Comparison of ENCODE assay signal across 20 cellular contexts in the genomic region with DNA sequence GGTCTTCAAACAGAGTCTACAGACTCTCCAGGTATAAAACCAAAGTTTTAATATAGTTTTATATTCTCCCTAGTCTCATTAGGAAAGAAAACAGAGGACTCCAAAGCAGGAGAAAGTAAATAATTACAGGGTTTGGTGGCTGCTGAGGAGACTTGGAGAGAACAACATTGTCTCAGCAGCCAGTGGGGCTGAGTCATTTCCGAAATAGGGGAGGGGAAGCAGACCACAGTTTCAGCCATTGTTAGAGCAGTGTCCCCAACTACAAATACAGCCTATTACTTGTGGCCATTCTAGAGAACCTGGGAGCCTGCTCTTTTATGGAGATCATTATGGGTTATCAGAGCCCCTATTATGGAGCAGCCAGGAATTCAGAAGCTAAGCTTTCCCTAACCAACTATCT. TPM values are rescaled to one million over a fixed set of nuclear protein-coding genes. Genes with fewer than 3 reads are reported as not detected.
DNase-seq lines count a peak whose midpoint lies in the region; ATAC-seq and TF ChIP-seq lines count a peak whose summit lies in the region.
"Had no signal": no experiment of that assay in that cellular context is flagged by ENCODE, and none has a peak within 500 bp of the region (broad histone marks: within the 10 kb centered on the region; RNA-seq: fewer than 3 reads in every experiment).

No MANE protein-coding gene starts in this region.

- H3K36me3 Mint-ChIP-seq in neural progenitor cell, result no peaks in the 10 kb centered on the region
- H3K36me3 Mint-ChIP-seq: activated naive CD8-positive, alpha-beta T cell treated with anti-CD3 and anti-CD28 coated beads, Interleukin-2, amount 10 ng/mL, durations not matched to agents 7 days and 5 days had no signal

- no peak overlapping the region for H3K9ac ChIP-seq in neural progenitor cell

- no peaks in the 10 kb centered on the region for H4K20me1 ChIP-seq in neural progenitor cell (ENCODE audit: low read depth)

- no peak overlapping the region for H2AFZ ChIP-seq in neural progenitor cell (replicated peaks)

- H3K4me1 Mint-ChIP-seq in neural progenitor cell, result peaks cover 5% of the 10 kb centered on the region
- H3K4me1 Mint-ChIP-seq: activated naive CD8-positive, alpha-beta T cell treated with anti-CD3 and anti-CD28 coated beads, Interleukin-2, amount 10 ng/mL, durations not matched to agents 7 days and 5 days; endodermal cell; nephron had no signal

- H3K27me3 ChIP-seq in RWPE2 (ENCODE audit: insufficient read depth, poor library complexity, severe bottlenecking) (no peaks in the 10 kb centered on the region), neural progenitor cell (no peaks in the 10 kb centered on the region)

- H3K36me3 ChIP-seq in RWPE2 (ENCODE audit: low read depth) (no peaks in the 10 kb centered on the region), neural progenitor cell (no peaks in the 10 kb centered on the region)
- H3K36me3 ChIP-seq: tibial artery had no signal

- in situ Hi-C loops in KBM-7 (cut with MboI; ENCODE audit: low pct_unique_long_range_greater_than_20kb, low sequenced_read_pairs), result no loop called here

- no peaks in the 10 kb centered on the region for H3K79me2 ChIP-seq in neural progenitor cell (ENCODE audit: low read depth)

- no peaks in the 10 kb centered on the region for H3K9me3 Mint-ChIP-seq in neural progenitor cell
- H3K9me3 Mint-ChIP-seq: activated naive CD8-positive, alpha-beta T cell treated with anti-CD3 and anti-CD28 coated beads, Interleukin-2, amount 10 ng/mL, durations not matched to agents 7 days and 5 days; activated T-helper 1 cell treated with anti-CD3 and anti-CD28 coated beads, Interleukin-12 subunit alpha, Interleukin-12 subunit beta, Interleukin-2, Interleukin-4 antibody, amounts not matched to agents 30 ng/mL and 10 ng/mL and 1 ng/mL, durations not matched to agents 14 hours and 24 hours and 36 hours; endodermal cell; nephron had no signal

- H3K4me3 Mint-ChIP-seq in neural progenitor cell, result no peak overlapping the region
- H3K4me3 Mint-ChIP-seq: activated naive CD8-positive, alpha-beta T cell treated with anti-CD3 and anti-CD28 coated beads, Interleukin-2, amount 10 ng/mL, durations not matched to agents 7 days and 5 days; activated T-helper 1 cell treated with anti-CD3 and anti-CD28 coated beads, Interleukin-12 subunit alpha, Interleukin-12 subunit beta, Interleukin-2, Interleukin-4 antibody, amounts not matched to agents 30 ng/mL and 10 ng/mL and 1 ng/mL, durations not matched to agents 14 hours and 24 hours and 36 hours; endodermal cell; nephron had no signal

- ATAC-seq in HG02885 (IDR thresholded peaks at IDR 0.05; ENCODE audit: poor library complexity, unreplicated experiment) (peak; percentile 52), RWPE2 (ENCODE audit: low read depth) (peak; percentile 48; the same call in 1 of the 3 replicates), GM21381 (IDR thresholded peaks at IDR 0.05; ENCODE audit: unreplicated experiment) (no peak)

- H3F3A ChIP-seq in neural progenitor cell (ENCODE audit: low read depth), result no peaks in the 10 kb centered on the region

- H3K4me1 ChIP-seq in RWPE2 (ENCODE audit: insufficient read depth, poor library complexity, severe bottlenecking), result peaks cover 21% of the 10 kb centered on the region
- H3K4me1 ChIP-seq in neural progenitor cell, result peaks cover 6% of the 10 kb centered on the region
- H3K4me1 ChIP-seq: tibial artery had no signal

- no peak for TF ChIP-seq CTCF in RWPE2 (IDR thresholded peaks at IDR 0.05; ENCODE audit: poor library complexity, severe bottlenecking)
- no peak for TF ChIP-seq CTCF in fibroblast of the aortic adventitia (IDR thresholded peaks at IDR 0.05; ENCODE audit: insufficient read depth, low read length)
- no peak for TF ChIP-seq CTCF in neural progenitor cell (IDR thresholded peaks at IDR 0.05)

- H3K4me3 ChIP-seq in RWPE2 (ENCODE audit: severe bottlenecking) (no peak overlapping the region), fibroblast of the aortic adventitia (ENCODE audit: low read depth, low read length) (no peak overlapping the region), neural progenitor cell (no peak overlapping the region)
- H3K4me3 ChIP-seq: tibial artery had no signal

- peak; percentile 6 for DNase-seq in GM03348 (ENCODE audit: low spot score)
- no peak for DNase-seq in RWPE2 (ENCODE audit: low spot score)
- peak; percentile 7 for DNase-seq in fibroblast of the aortic adventitia (ENCODE audit: low read depth)
- DNase-seq in hypothalamus (lab: John Stamatoyannopoulos, UW), result no peak
- DNase-seq in KBM-7, result no peak
- DNase-seq in neural progenitor cell (ENCODE audit: low spot score), result no peak
- DNase-seq: activated naive CD8-positive, alpha-beta T cell treated with anti-CD3 and anti-CD28 coated beads, Interleukin-2, amount 10 ng/mL, durations not matched to agents 7 days and 5 days; endodermal cell; NCI-H1105; NCI-H524; stimulated activated CD4-positive, alpha-beta T cell treated with anti-CD3 and anti-CD28 coated beads, Interleukin-1b, Interleukin-23, amount 100 ng/mL, for 48 hours; stimulated activated naive CD4-positive, alpha-beta T cell treated with Interleukin-2 at 50 U/mL for 16 hours; tibial artery had no signal

- no peak overlapping the region for H3K27ac ChIP-seq in RWPE2 (ENCODE audit: poor library complexity, severe bottlenecking)
- H3K27ac ChIP-seq in neural progenitor cell, result no peak overlapping the region
- H3K27ac ChIP-seq: tibial artery had no signal

- H3K27ac Mint-ChIP-seq in neural progenitor cell, result no peak overlapping the region
- H3K27ac Mint-ChIP-seq: activated naive CD8-positive, alpha-beta T cell treated with anti-CD3 and anti-CD28 coated beads, Interleukin-2, amount 10 ng/mL, durations not matched to agents 7 days and 5 days; activated T-helper 1 cell treated with anti-CD3 and anti-CD28 coated beads, Interleukin-12 subunit alpha, Interleukin-12 subunit beta, Interleukin-2, Interleukin-4 antibody, amounts not matched to agents 30 ng/mL and 10 ng/mL and 1 ng/mL, durations not matched to agents 14 hours and 24 hours and 36 hours; endodermal cell; nephron had no signal

- H3K9me3 ChIP-seq in RWPE2 (ENCODE audit: severe bottlenecking) (no peaks in the 10 kb centered on the region), neural progenitor cell (ENCODE audit: low read depth) (no peaks in the 10 kb centered on the region)
- H3K9me3 ChIP-seq: tibial artery had no signal

- H3K4me2 ChIP-seq in neural progenitor cell, result no peak overlapping the region

- H3K27me3 Mint-ChIP-seq in neural progenitor cell (ENCODE audit: insufficient read depth, low read depth), result no peaks in the 10 kb centered on the region

RNA-seq across cellular contexts. Expression of gene A1CF, which starts 44.2 kb away (rescaled TPM):
- total RNA-seq in fibroblast of the aortic adventitia (ENCODE audit: low replicate concordance) (not detected in 2 replicates), neural progenitor cell (ENCODE audit: low replicate concordance) (not detected in 2 replicates)
- total RNA-seq: activated CD8-positive, alpha-beta memory T cell treated with anti-CD3 and anti-CD28 coated beads for 36 hours; activated naive CD8-positive, alpha-beta T cell treated with anti-CD3 and anti-CD28 coated beads, Interleukin-2, amount 10 ng/mL, durations not matched to agents 7 days and 5 days; activated T-helper 1 cell treated with anti-CD3 and anti-CD28 coated beads, Interleukin-12 subunit alpha, Interleukin-12 subunit beta, Interleukin-2, Interleukin-4 antibody, amounts not matched to agents 30 ng/mL and 10 ng/mL and 1 ng/mL, durations not matched to agents 14 hours and 24 hours and 36 hours; fibroblast of villous mesenchyme; T-helper 2 cell treated with Interferon-gamma antibody and Interleukin-4, amounts not matched to agents 100 ng/mL and 5 ng/mL, for 36 hours had no signal

Comparison
In these comparisons a context has a peak if more than half of its experiments do, and no peak if none do; other contexts are left out.
1. DNase-seq: peak in GM03348 (single experiment) and fibroblast of the aortic adventitia (single experiment); none in RWPE2 (single experiment), hypothalamus (0 of 51), KBM-7 (single experiment) and neural progenitor cell (single experiment).